In the genomic region with DNA sequence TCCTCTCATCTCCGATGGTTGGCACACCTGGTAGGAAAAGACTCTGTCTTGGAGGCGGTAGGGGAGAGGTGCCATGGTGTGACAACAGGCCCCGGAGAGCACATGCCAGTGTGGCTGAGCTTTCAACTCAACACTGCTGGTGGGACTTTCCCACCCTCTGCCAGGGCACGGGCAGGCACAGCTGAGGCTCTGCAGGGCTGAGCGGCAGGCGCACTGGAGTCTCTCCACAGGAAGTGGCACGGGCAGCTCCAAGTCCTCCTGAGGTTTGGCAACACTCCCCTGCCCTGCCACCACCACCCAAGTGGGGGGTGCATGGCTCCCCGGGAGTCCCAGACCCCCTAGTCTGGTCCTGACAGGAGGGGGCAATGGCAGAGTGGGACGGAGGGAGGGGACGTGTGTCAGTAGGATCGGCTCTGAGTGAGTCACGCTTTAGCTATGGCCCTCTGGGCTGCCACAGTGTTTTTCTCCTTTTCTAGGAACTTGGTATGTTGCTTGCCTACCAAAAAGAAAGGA, we compare ENCODE assay signal across 8 cellular contexts. TPM values are rescaled to one million over a fixed set of nuclear protein-coding genes. Genes with fewer than 3 reads are reported as not detected.
DNase-seq lines count a peak whose midpoint lies in the region; ATAC-seq and TF ChIP-seq lines count a peak whose summit lies in the region.

No MANE protein-coding gene starts in this region.

- peak overlapping the region; percentile 38 for H3K4me3 Mint-ChIP-seq in activated naive CD8-positive, alpha-beta T cell
- H3K4me3 Mint-ChIP-seq in immature natural killer cell, result peak overlapping the region in 3 of 5 donors; percentile 15 to 43 (median 29)

- peaks cover 6% of the 10 kb centered on the region for H3K36me3 Mint-ChIP-seq in activated naive CD8-positive, alpha-beta T cell
- peaks cover 15 to 31% (median 15%) of the 10 kb centered on the region in 3 donors for H3K36me3 Mint-ChIP-seq in immature natural killer cell

- intact Hi-C loops in left colon (cut with DNase I, micrococcal nuclease), result no loop called here

- no peaks in the 10 kb centered on the region for H3K9me3 Mint-ChIP-seq in activated naive CD8-positive, alpha-beta T cell (ENCODE audit: low read depth)
- no peaks in the 10 kb centered on the region for H3K9me3 Mint-ChIP-seq in immature natural killer cell

- TF ChIP-seq CTCF in AG04449 (IDR thresholded peaks at IDR 0.05; ENCODE audit: insufficient read depth, low read length, missing control alignments), result no peak

- POLR2A ChIA-PET in AG04449 (lab: Yijun Ruan, JAX), result interaction anchor here (0.6 to 5.4 kb wide), 8 partner anchors 16 to 201 kb away, joined by 3 to 44 read pairs (median 4); no protein-coding TSS in a partner anchor

- peaks cover 24% of the 10 kb centered on the region for H3K4me1 Mint-ChIP-seq in activated naive CD8-positive, alpha-beta T cell (ENCODE audit: low read depth)
- peaks cover 16 to 19% of the 10 kb centered on the region in 2 donors for H3K4me1 Mint-ChIP-seq in immature natural killer cell

- H3K4me3 ChIP-seq in AG04449 (ENCODE audit: low read depth, low read length), result peak overlapping the region; percentile 40

- CTCF ChIA-PET in AG04449 (lab: Yijun Ruan, JAX), result interaction anchor here (0.8 to 5.4 kb wide), 8 partner anchors 9 to 71 kb away, joined by 3 to 30 read pairs (median 5); partner anchors contain the start of gene EVA1B

- peak overlapping the region; percentile 72 for H3K27ac Mint-ChIP-seq in activated naive CD8-positive, alpha-beta T cell
- peak overlapping the region; percentile 67 to 86 (median 82) for H3K27ac Mint-ChIP-seq in immature natural killer cell

- H3K27me3 Mint-ChIP-seq in activated naive CD8-positive, alpha-beta T cell, result no peaks in the 10 kb centered on the region
- H3K27me3 Mint-ChIP-seq in immature natural killer cell (ENCODE audit: low read depth in 3 of 3), result peaks cover 0 to 2% (median 0%) of the 10 kb centered on the region in 3 donors

- DNase-seq in AG04449 (ENCODE audit: low read depth, low spot score), result no peak
- DNase-seq in RPMI8226, result peak; percentile 31
- peak; percentile 24 to 44 (median 42) for DNase-seq in immature natural killer cell
- peak; percentile 15 for DNase-seq in stimulated activated CD8-positive, alpha-beta memory T cell treated with anti-CD3 and anti-CD28 coated beads, Interleukin-12 subunit alpha, Interleukin-12 subunit beta, amount 100 ng/mL, for 4 hours (ENCODE audit: low read depth)
- no peak for DNase-seq in NCI-H2107 treated with DMSO at 0.1 percent for 48 hours (lab: John Stamatoyannopoulos, UW; ENCODE audit: unreplicated experiment)
- no peak for DNase-seq in left colon

- ATAC-seq in GM18519 (IDR thresholded peaks at IDR 0.05; ENCODE audit: low FRiP score, unreplicated experiment), result no peak
- no peak for ATAC-seq in left colon

RNA-seq across cellular contexts. Expression of gene EVA1B, which starts 27.3 kb away (rescaled TPM):
- polyA plus RNA-seq in immature natural killer cell, result 10 to 100 TPM in 2 of 3 donors, 1 to 10 TPM in 1; 8.8 to 29.2 (median 11.1) TPM
- total RNA-seq in left colon, result 1 to 10 TPM; 2.9 to 8.9 TPM

RNA-seq across cellular contexts. Expression of gene STK40, which starts 35.0 kb away (rescaled TPM):
- 100 to 1,000 TPM in 1 of 3 donors, 10 to 100 TPM in 2; 43.3 to 101 (median 61.5) TPM for polyA plus RNA-seq in immature natural killer cell
- 10 to 100 TPM; 55.6 to 67.0 TPM for total RNA-seq in left colon

RNA-seq across cellular contexts. Expression of gene SH3D21, which starts 44.5 kb away (rescaled TPM):
- under 1 TPM in 2 of 3 donors, not detected in 1; 0.26 to 0.96 TPM for polyA plus RNA-seq in immature natural killer cell
- 10 to 100 TPM; 14.6 to 30.6 TPM for total RNA-seq in left colon

RNA-seq across cellular contexts. Expression of gene LSM10, which starts 47.0 kb away (rescaled TPM):
- polyA plus RNA-seq in immature natural killer cell, result 100 to 1,000 TPM; 156 to 181 (median 164) TPM
- 10 to 100 TPM; 24.1 to 24.2 TPM for total RNA-seq in left colon

Comparison
In these comparisons a context has a peak if more than half of its experiments do, and no peak if none do; other contexts are left out.
1. DNase-seq: peak in RPMI8226 (single experiment), immature natural killer cell (3 of 3) and stimulated activated CD8-positive, alpha-beta memory T cell treated with anti-CD3 and anti-CD28 coated beads, Interleukin-12 subunit alpha, Interleukin-12 subunit beta, amount 100 ng/mL, for 4 hours (single experiment); none in AG04449 (single experiment), NCI-H2107 treated with DMSO at 0.1 percent for 48 hours (single experiment) and left colon (0 of 2).